ENCODE assay signal across 1 cellular context in the genomic region with DNA sequence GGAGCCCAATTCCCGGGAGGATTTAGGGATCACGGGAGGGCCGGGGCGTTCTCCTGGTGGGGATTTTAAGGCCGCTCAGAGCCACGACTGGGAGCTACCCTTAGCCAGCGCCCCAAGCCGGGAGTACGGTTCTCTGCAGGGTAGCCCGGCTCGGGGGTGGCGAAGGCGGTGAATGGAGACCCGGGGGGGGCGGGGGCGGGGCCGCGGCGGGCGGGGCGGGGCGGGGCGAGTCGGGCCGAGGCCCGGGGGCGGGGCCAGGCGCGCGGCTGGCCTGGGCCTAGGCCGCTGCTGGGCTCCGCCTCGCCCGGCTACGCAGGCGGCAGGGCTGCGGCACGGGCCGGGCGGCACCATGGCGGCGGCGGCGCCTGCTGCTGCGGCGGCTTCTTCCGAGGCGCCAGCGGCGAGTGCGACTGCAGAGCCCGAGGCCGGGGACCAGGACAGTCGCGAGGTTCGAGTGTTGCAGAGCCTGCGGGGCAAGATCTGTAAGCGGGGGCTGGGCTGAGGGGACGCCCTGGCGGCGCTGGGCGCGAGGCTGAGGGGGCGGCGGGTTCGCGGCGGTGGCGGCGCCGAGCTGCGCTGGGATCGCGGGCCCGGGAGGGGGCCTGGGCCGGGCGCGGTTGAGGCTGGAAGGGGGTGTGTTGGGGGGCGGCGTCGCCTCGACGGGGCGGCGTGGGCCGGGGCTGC.
TF ChIP-seq lines count a peak whose summit lies in the region.

Gene RASA2, plus strand, starts transcription at position 293 of the 684 bp plus-strand sequence. Its CDS starts 57 bp downstream, at position 350.

TF ChIP-seq in K562, 482 proteins besides CTCF, POLR2A, EP300 and RAD21 (continued from another document):
- TF ChIP-seq REST (CRISPR knock-in tag; IDR thresholded peaks at IDR 0.05; ENCODE audit: low read depth) (peak; percentile 21; the same call in 1 of the 2 replicates), CTBP1 (IDR thresholded peaks at IDR 0.05; ENCODE audit: borderline replicate concordance) (peak; percentile 84), GABPB1 (CRISPR knock-in tag; IDR thresholded peaks at IDR 0.05) (0 out of 2 replicates have a peak, but pooled peaks have one; percentile 11), PHF8 (IDR thresholded peaks at IDR 0.05; ENCODE audit: borderline replicate concordance, low read length) (peak; percentile 84), CBX1 (IDR thresholded peaks at IDR 0.05; ENCODE audit: low read depth) (peak; percentile 50; the same call in 1 of the 2 replicates), HES1 (IDR thresholded peaks at IDR 0.05; ENCODE audit: low read depth) (no peak), ZFX (CRISPR knock-in tag; IDR thresholded peaks at IDR 0.05) (peak; percentile 87), SMAD1 (IDR thresholded peaks at IDR 0.05; ENCODE audit: low read depth, low read length, partially characterized antibody) (peak; percentile 20), MAX (CRISPR knock-in tag; IDR thresholded peaks at IDR 0.05) (no peak), KDM5B (IDR thresholded peaks at IDR 0.05; ENCODE audit: insufficient replicate concordance, low read depth, low read length) (peak; percentile 84)
- TF ChIP-seq, protein P1, sequence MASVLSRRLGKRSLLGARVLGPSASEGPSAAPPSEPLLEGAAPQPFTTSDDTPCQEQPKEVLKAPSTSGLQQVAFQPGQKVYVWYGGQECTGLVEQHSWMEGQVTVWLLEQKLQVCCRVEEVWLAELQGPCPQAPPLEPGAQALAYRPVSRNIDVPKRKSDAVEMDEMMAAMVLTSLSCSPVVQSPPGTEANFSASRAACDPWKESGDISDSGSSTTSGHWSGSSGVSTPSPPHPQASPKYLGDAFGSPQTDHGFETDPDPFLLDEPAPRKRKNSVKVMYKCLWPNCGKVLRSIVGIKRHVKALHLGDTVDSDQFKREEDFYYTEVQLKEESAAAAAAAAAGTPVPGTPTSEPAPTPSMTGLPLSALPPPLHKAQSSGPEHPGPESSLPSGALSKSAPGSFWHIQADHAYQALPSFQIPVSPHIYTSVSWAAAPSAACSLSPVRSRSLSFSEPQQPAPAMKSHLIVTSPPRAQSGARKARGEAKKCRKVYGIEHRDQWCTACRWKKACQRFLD (CRISPR knock-in tag; IDR thresholded peaks at IDR 0.05) = peak; percentile 73
TF ChIP-seq in K562: peak in this region for 45.
